10 cellular contexts compared by ENCODE assay signal in genomic region chr19:14139944-14140343, GRCh38. TPM values are rescaled to one million over a fixed set of nuclear protein-coding genes. Genes with fewer than 3 reads are reported as not detected.
DNase-seq lines count a peak whose midpoint lies in the region; ATAC-seq and TF ChIP-seq lines count a peak whose summit lies in the region.
"Had no signal": no experiment of that assay in that cellular context is flagged by ENCODE, and none has a peak within 500 bp of the region (broad histone marks: within the 10 kb centered on the region; RNA-seq: fewer than 3 reads in every experiment).

No MANE protein-coding gene starts in this region.

- H3K9me3 Mint-ChIP-seq in brain (no peaks in the 10 kb centered on the region), nephron (no peaks in the 10 kb centered on the region)

- no peaks in the 10 kb centered on the region for H3K36me3 Mint-ChIP-seq in brain
- no peaks in the 10 kb centered on the region for H3K36me3 Mint-ChIP-seq in nephron (ENCODE audit: low read depth)

- peak; percentile 70 for DNase-seq in D341Med (ENCODE audit: low spot score)
- DNase-seq in NCI-H82 (lab: John Stamatoyannopoulos, UW): peak; percentile 100
- no peak for DNase-seq in NCI-H748 (lab: John Stamatoyannopoulos, UW; ENCODE audit: unreplicated experiment)
- DNase-seq in NAMALWA (ENCODE audit: low spot score): no peak
- no peak for DNase-seq in NCI-H1436 treated with DMSO at 0.1 percent for 48 hours (lab: John Stamatoyannopoulos, UW)
- DNase-seq: activated CD4-positive, alpha-beta T cell treated with anti-CD3 and anti-CD28 coated beads for 36 hours had no signal

- H3K4me3 Mint-ChIP-seq in brain (peak overlapping the region; percentile 64 to 87 (median 70)), nephron (peak overlapping the region; percentile 67 to 81 (median 77))
- H3K4me3 Mint-ChIP-seq: activated CD4-positive, alpha-beta T cell treated with anti-CD3 and anti-CD28 coated beads for 36 hours had no signal

- ATAC-seq in GM18517 (IDR thresholded peaks at IDR 0.05; ENCODE audit: unreplicated experiment): no peak
- ATAC-seq: activated CD4-positive, alpha-beta T cell treated with anti-CD3 and anti-CD28 coated beads for 36 hours had no signal

- H3K27me3 Mint-ChIP-seq in brain (peaks cover 4% of the 10 kb centered on the region), nephron (ENCODE audit: low read depth) (no peaks in the 10 kb centered on the region)
- H3K27me3 Mint-ChIP-seq: activated CD4-positive, alpha-beta T cell treated with anti-CD3 and anti-CD28 coated beads for 36 hours had no signal

- H3K27ac Mint-ChIP-seq in brain (peak overlapping the region; percentile 54 to 89 (median 85)), nephron (peak overlapping the region; percentile 9 to 72 (median 41))
- H3K27ac Mint-ChIP-seq: activated CD4-positive, alpha-beta T cell treated with anti-CD3 and anti-CD28 coated beads for 36 hours had no signal

- H3K4me1 Mint-ChIP-seq in brain: peaks cover 43% of the 10 kb centered on the region
- H3K4me1 Mint-ChIP-seq in nephron: peaks cover 24% of the 10 kb centered on the region

- TF ChIP-seq CTCF in brain (conservative IDR thresholded peaks at IDR 0.05) (no peak), nephron (IDR thresholded peaks at IDR 0.05; ENCODE audit: unreplicated experiment in 3 of 3) (no peak)

RNA-seq across cellular contexts. Expression of gene ASF1B, which starts 3.6 kb away (rescaled TPM):
- 127 TPM for polyA plus RNA-seq in brain (ENCODE audit: insufficient read depth, low read depth, low replicate concordance)

RNA-seq across cellular contexts. Expression of gene PRKACA, which starts 22.4 kb away (rescaled TPM):
- 235 TPM for polyA plus RNA-seq in brain (ENCODE audit: insufficient read depth, low read depth, low replicate concordance)

RNA-seq across cellular contexts. Expression of gene SAMD1, which starts 49.4 kb away (rescaled TPM):
- polyA plus RNA-seq in brain (ENCODE audit: insufficient read depth, low read depth, low replicate concordance): 168 TPM

RNA-seq across cellular contexts. Expression of gene C19orf67, which starts 54.4 kb away (rescaled TPM):
- polyA plus RNA-seq in brain (ENCODE audit: insufficient read depth, low read depth, low replicate concordance): not detected
- polyA plus RNA-seq: adipose tissue had no signal

Comparison
In these comparisons a context has a peak if more than half of its experiments do, and no peak if none do; other contexts are left out.
1. DNase-seq: peak in D341Med (single experiment) and NCI-H82 (single experiment); none in NCI-H748 (single experiment), NAMALWA (single experiment) and NCI-H1436 treated with DMSO at 0.1 percent for 48 hours (single experiment).